In genomic region chr11:118921121-118921928, GRCh38 we compare ENCODE assay signal across 1 cellular context.
TF ChIP-seq lines count a peak whose summit lies in the region.

No MANE protein-coding gene starts in this region.

TF ChIP-seq in K562, 482 proteins besides CTCF, POLR2A, EP300 and RAD21:
- TF ChIP-seq ZEB2 (IDR thresholded peaks at IDR 0.05) (no peak), PHF21A (IDR thresholded peaks at IDR 0.05; ENCODE audit: borderline replicate concordance, low read depth) (no peak), HDAC1 (IDR thresholded peaks at IDR 0.05) (peak in 1 of 2 experiments; percentile 56; a peak in 2 of 4 replicates), MAX (CRISPR knock-in tag; IDR thresholded peaks at IDR 0.05) (peak; percentile 62), NKRF (IDR thresholded peaks at IDR 0.05; ENCODE audit: borderline replicate concordance) (0 out of 2 replicates have a peak, but pooled peaks have one; percentile 53), MNT (conservative IDR thresholded peaks at IDR 0.05) (0 out of 4 replicates have a peak, but pooled peaks have one; percentile 11 to 17), ZNF12 (CRISPR knock-in tag; IDR thresholded peaks at IDR 0.05) (0 out of 2 replicates have a peak, but pooled peaks have one; percentile 42), NRF1 (conservative IDR thresholded peaks at IDR 0.05 in 1 of 2, IDR thresholded peaks at IDR 0.05 in 1 of 2) (peak in 1 of 2 experiments; percentile 7; a peak in 1 of 4 replicates), FOXK2 (conservative IDR thresholded peaks at IDR 0.05 in 1 of 2, IDR thresholded peaks at IDR 0.05 in 1 of 2; ENCODE audit: low read depth in 2 of 2) (peak in 1 of 2 experiments; percentile 7; a peak in 1 of 4 replicates), ZNF407 (IDR thresholded peaks at IDR 0.05; ENCODE audit: low read depth) (peak; percentile 68; the same call in 1 of the 2 replicates), SNRNP70 (optimal IDR thresholded peaks at IDR 0.05; ENCODE audit: low read depth, low read length) (no peak), CEBPB (tag; IDR thresholded peaks at IDR 0.05) (peak; percentile 78), HLTF (IDR thresholded peaks at IDR 0.05) (0 out of 2 replicates have a peak, but pooled peaks have one; percentile 30), MLLT1 (IDR thresholded peaks at IDR 0.05) (peak in 1 of 2 experiments; percentile 31; a peak in 1 of 4 replicates), EGR1 (conservative IDR thresholded peaks at IDR 0.05) (peak; percentile 39; the same call in 1 of the 2 replicates), GTF3C2 (IDR thresholded peaks at IDR 0.05; ENCODE audit: borderline replicate concordance, extremely low read depth, insufficient read length) (no peak)
